ENCODE assay signal across 9 cellular contexts in the genomic region with DNA sequence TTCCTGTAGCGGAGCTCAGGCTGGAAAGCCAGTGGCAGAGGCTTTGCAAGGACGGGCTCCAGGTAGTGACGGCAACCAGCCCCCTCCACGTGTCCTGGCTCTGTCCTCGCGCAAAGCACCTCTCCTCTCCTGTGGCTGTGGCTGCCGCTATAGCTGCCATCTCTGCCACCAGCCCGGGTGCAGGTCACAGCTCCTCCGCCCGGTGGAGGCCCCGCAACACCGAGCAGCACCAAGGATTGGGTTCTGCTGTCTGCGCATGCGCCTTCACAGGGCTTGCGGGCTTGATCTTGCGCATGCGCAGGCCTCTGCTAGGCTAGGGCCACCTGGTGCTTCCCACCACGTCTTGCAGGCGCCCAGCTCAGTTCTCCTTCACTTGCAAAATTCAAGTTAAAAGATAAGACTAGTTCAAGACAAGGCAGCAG.
DNase-seq lines count a peak whose midpoint lies in the region; ATAC-seq and TF ChIP-seq lines count a peak whose summit lies in the region.
"Had no signal": no experiment of that assay in that cellular context is flagged by ENCODE, and none has a peak within 500 bp of the region (broad histone marks: within the 10 kb centered on the region; RNA-seq: fewer than 3 reads in every experiment).

No MANE protein-coding gene starts in this region.

- H3K4me1 Mint-ChIP-seq in HFFc6 (ENCODE audit: low read depth), result no peaks in the 10 kb centered on the region

- H3K9me3 Mint-ChIP-seq in HFFc6, result peaks cover 37% of the 10 kb centered on the region

- no peak overlapping the region for H3K27ac Mint-ChIP-seq in HFFc6

- H3K9me3 ChIP-seq in right lobe of liver, result no peaks in the 10 kb centered on the region
- no peaks in the 10 kb centered on the region for H3K9me3 ChIP-seq in upper lobe of left lung
- H3K9me3 ChIP-seq: HAP-1 had no signal

- H3K27me3 ChIP-seq in right lobe of liver (no peaks in the 10 kb centered on the region), upper lobe of left lung (no peaks in the 10 kb centered on the region)

- no peak overlapping the region for H3K4me3 ChIP-seq in right lobe of liver
- peak overlapping the region in 1 of 4 donors; percentile 30 for H3K4me3 ChIP-seq in upper lobe of left lung
- H3K4me3 ChIP-seq: HAP-1 had no signal

- TF ChIP-seq CTCF in right lobe of liver (IDR thresholded peaks at IDR 0.05) (no peak), upper lobe of left lung (IDR thresholded peaks at IDR 0.05) (no peak), HFFc6 (IDR thresholded peaks at IDR 0.05) (no peak)

- no peaks in the 10 kb centered on the region for H3K36me3 Mint-ChIP-seq in HFFc6 (ENCODE audit: low read depth)

- H3K4me1 ChIP-seq in right lobe of liver (no peaks in the 10 kb centered on the region), upper lobe of left lung (no peaks in the 10 kb centered on the region)
- H3K4me1 ChIP-seq: HAP-1 had no signal

- H3K36me3 ChIP-seq in right lobe of liver, result no peaks in the 10 kb centered on the region
- H3K36me3 ChIP-seq in upper lobe of left lung, result no peaks in the 10 kb centered on the region
- H3K36me3 ChIP-seq: HAP-1 had no signal

- DNase-seq in activated CD8-positive, alpha-beta memory T cell treated with anti-CD3 and anti-CD28 coated beads for 24 hours, result peak; percentile 69
- no peak for DNase-seq in activated CD8-positive, alpha-beta memory T cell treated with anti-CD3 and anti-CD28 coated beads, Interleukin-2, amount 50 U/mL, for 48 hours
- peak; percentile 22 for DNase-seq in activated gamma-delta T cell (lab: John Stamatoyannopoulos, UW)
- DNase-seq in right lobe of liver, result peak; percentile 68 to 73 (median 71)
- peak; percentile 53 to 82 for DNase-seq in upper lobe of left lung
- DNase-seq in HFFc6, result no peak

- 87% methylated on average over 3 of the region's 19 CpGs for WGBS in right lobe of liver (ENCODE audit: insufficient coverage, low coverage, low lambda C conversion rate, missing lambda C conversion rate)
- 78 to 97% methylated on average over 13 to 19 of the region's 19 CpGs for WGBS in upper lobe of left lung, 2 donors

- intact Hi-C loops in right lobe of liver (cut with DNase I), result no loop called here

- ATAC-seq in right lobe of liver (peak; percentile 50 to 90 (median 76)), upper lobe of left lung (ENCODE audit: low FRiP score in 2 of 2) (peak; percentile 61 to 79), HG02759 (IDR thresholded peaks at IDR 0.05; ENCODE audit: unreplicated experiment) (no peak), HG03025 (IDR thresholded peaks at IDR 0.05; ENCODE audit: low FRiP score, unreplicated experiment) (no peak)

- no peak for TF ChIP-seq POLR2A in right lobe of liver (IDR thresholded peaks at IDR 0.05)
- no peak for TF ChIP-seq POLR2A in upper lobe of left lung (IDR thresholded peaks at IDR 0.05)

- H3K27ac ChIP-seq in right lobe of liver, result no peak overlapping the region
- no peak overlapping the region for H3K27ac ChIP-seq in upper lobe of left lung

- H3K4me3 Mint-ChIP-seq in HFFc6, result no peak overlapping the region

- TF ChIP-seq EP300 in upper lobe of left lung (IDR thresholded peaks at IDR 0.05), result no peak

- no peaks in the 10 kb centered on the region for H3K27me3 Mint-ChIP-seq in HFFc6 (ENCODE audit: insufficient read depth)

Comparison
In these comparisons a context has a peak if more than half of its experiments do, and no peak if none do; other contexts are left out.
1. DNase-seq: peak in activated CD8-positive, alpha-beta memory T cell treated with anti-CD3 and anti-CD28 coated beads for 24 hours (single experiment), activated gamma-delta T cell (single experiment), right lobe of liver (3 of 3) and upper lobe of left lung (2 of 2); none in activated CD8-positive, alpha-beta memory T cell treated with anti-CD3 and anti-CD28 coated beads, Interleukin-2, amount 50 U/mL, for 48 hours (single experiment) and HFFc6 (single experiment).
2. ATAC-seq: peak in right lobe of liver (4 of 4) and upper lobe of left lung (2 of 2); none in HG02759 (single experiment) and HG03025 (single experiment).